ENCODE assay signal across 21 cellular contexts in the genomic region with DNA sequence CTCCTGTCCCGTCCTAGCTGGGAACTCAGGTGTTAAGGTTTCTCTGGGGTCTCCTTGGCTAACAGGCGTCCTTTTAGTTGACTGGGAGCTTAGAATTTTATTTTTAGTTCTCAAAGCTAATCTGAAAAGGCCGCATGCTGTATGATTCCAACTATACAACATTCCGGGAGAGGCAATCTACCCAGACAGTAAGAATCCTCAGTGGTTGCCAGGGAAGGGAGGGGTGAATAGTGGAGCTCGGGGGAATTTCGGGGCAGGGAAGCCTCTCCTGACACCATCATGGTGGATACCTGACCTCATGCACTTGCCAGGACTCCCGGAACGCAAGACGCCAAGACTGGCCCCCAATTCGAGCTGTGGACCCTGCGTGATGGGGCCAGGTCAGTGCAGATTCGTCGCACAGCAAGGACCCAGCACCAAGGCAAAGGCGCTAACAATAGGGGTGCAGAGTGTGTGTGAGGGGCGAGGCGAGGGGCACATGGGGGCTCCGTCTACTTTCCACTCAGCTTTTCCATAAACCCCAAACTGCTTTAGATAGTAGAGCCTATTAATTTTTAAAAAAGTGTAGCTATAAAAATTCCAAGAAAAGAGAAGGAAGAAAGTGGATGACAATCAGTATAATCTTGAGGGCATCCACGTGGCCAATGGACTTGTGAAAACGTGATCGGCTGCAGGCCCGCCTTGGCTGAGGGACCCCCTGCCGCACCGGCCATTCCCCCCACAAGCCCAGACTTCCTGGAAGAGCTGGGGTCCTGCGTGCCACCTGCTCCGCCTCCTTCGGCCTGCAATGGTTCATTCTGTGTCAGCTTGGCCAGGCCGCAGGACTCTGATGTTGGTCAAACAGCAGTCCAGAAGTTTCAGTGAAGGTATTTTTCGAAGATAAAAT. TPM values are rescaled to one million over a fixed set of nuclear protein-coding genes. Genes with fewer than 3 reads are reported as not detected.
A peak's percentile ranks its signal among the peaks of the same experiment; 100 is the strongest.
DNase-seq lines count a peak whose midpoint lies in the region; ATAC-seq and FAIRE-seq lines count a peak whose summit lies in the region.
"Had no signal": no experiment of that assay in that cellular context is flagged by ENCODE, and none has a peak within 500 bp of the region (broad histone marks: within the 10 kb centered on the region; RNA-seq: fewer than 3 reads in every experiment).

No MANE protein-coding gene starts in this region.

- intact Hi-C loops in left ventricle myocardium superior (cut with micrococcal nuclease): no loop called here

- POLR2A ChIA-PET in activated CD4-positive, alpha-beta memory T cell treated with anti-CD3 and anti-CD28 coated beads, Interleukin-2, amount 10 ng/mL, durations not matched to agents 7 days and 5 days (lab: Charles Lee): interaction anchor here (0.9 to 1.7 kb wide), 3 partner anchors 27 to 78 kb away, joined by 3 to 7 read pairs (median 4); no protein-coding TSS in a partner anchor

- no peak for DNase-seq in activated naive CD4-positive, alpha-beta T cell treated with anti-CD3 and anti-CD28 coated beads, Interleukin-2, amount 10 ng/mL, durations not matched to agents 7 days and 5 days
- no peak for DNase-seq in activated naive CD4-positive, alpha-beta T cell (lab: John Stamatoyannopoulos, UW)
- peak; percentile 12 for DNase-seq in activated CD4-positive, alpha-beta memory T cell treated with anti-CD3 and anti-CD28 coated beads, Interleukin-2, amount 10 ng/mL, durations not matched to agents 7 days and 5 days
- DNase-seq in left ventricle myocardium superior (peak; percentile 25), frontal cortex (ENCODE audit: low spot score in 2 of 2) (no peak)
- DNase-seq in stimulated activated effector memory CD8-positive, alpha-beta T cell treated with anti-CD3 and anti-CD28 coated beads, Interleukin-12 subunit alpha, Interleukin-12 subunit beta, amount 100 ng/mL, for 72 hours (ENCODE audit: low spot score in 2 of 2): peak in 1 of 2 donors; percentile 48
- DNase-seq: amygdala; effector memory CD4-positive, alpha-beta T cell; kidney; mesendoderm; NCI-H1048; NCI-H2081 treated with DMSO at 0.1 percent for 48 hours; NCI-H510A treated with DMSO at 0.1 percent for 48 hours; stimulated activated CD4-positive, alpha-beta T cell treated with anti-CD3 and anti-CD28 coated beads, Interleukin-15, amount 100 ng/mL, for 24 hours; T-helper 1 cell; tibial artery had no signal

- no peak overlapping the region for H3K4me3 Mint-ChIP-seq in activated naive CD4-positive, alpha-beta T cell treated with anti-CD3 and anti-CD28 coated beads, Interleukin-2, amount 10 ng/mL, durations not matched to agents 7 days and 5 days
- H3K4me3 Mint-ChIP-seq in activated CD4-positive, alpha-beta memory T cell treated with anti-CD3 and anti-CD28 coated beads, Interleukin-2, amount 10 ng/mL, durations not matched to agents 7 days and 5 days: no peak overlapping the region
- peak overlapping the region; percentile 76 for H3K4me3 Mint-ChIP-seq in stimulated activated effector memory CD8-positive, alpha-beta T cell treated with anti-CD3 and anti-CD28 coated beads, Interleukin-12 subunit alpha, Interleukin-12 subunit beta, amount 100 ng/mL, for 72 hours
- H3K4me3 Mint-ChIP-seq: stimulated activated memory B cell treated with anti-CD40 and anti-IgM and Interleukin-4, amounts not matched to agents 10 μg/mL and 1 μg/mL and 100 μg/mL, for 72 hours had no signal

- no peak for FAIRE-seq in frontal cortex (lab: Jason Lieb, UNC)
- FAIRE-seq: kidney had no signal

- CTCF ChIA-PET in activated naive CD4-positive, alpha-beta T cell treated with anti-CD3 and anti-CD28 coated beads, Interleukin-2, amount 10 ng/mL, durations not matched to agents 7 days and 5 days (lab: Charles Lee): no interaction called here
- CTCF ChIA-PET in activated CD4-positive, alpha-beta memory T cell treated with anti-CD3 and anti-CD28 coated beads, Interleukin-2, amount 10 ng/mL, durations not matched to agents 7 days and 5 days (lab: Charles Lee): no interaction called here

- H3K9me3 Mint-ChIP-seq in activated naive CD4-positive, alpha-beta T cell treated with anti-CD3 and anti-CD28 coated beads, Interleukin-2, amount 10 ng/mL, durations not matched to agents 7 days and 5 days: no peaks in the 10 kb centered on the region
- H3K9me3 Mint-ChIP-seq in activated CD4-positive, alpha-beta memory T cell treated with anti-CD3 and anti-CD28 coated beads, Interleukin-2, amount 10 ng/mL, durations not matched to agents 7 days and 5 days: no peaks in the 10 kb centered on the region
- H3K9me3 Mint-ChIP-seq in stimulated activated effector memory CD8-positive, alpha-beta T cell treated with anti-CD3 and anti-CD28 coated beads, Interleukin-12 subunit alpha, Interleukin-12 subunit beta, amount 100 ng/mL, for 72 hours: no peaks in the 10 kb centered on the region
- H3K9me3 Mint-ChIP-seq: stimulated activated memory B cell treated with anti-CD40 and anti-IgM and Interleukin-4, amounts not matched to agents 10 μg/mL and 1 μg/mL and 100 μg/mL, for 72 hours had no signal

- no peaks in the 10 kb centered on the region for H3K36me3 Mint-ChIP-seq in activated naive CD4-positive, alpha-beta T cell treated with anti-CD3 and anti-CD28 coated beads, Interleukin-2, amount 10 ng/mL, durations not matched to agents 7 days and 5 days
- peaks cover 4% of the 10 kb centered on the region for H3K36me3 Mint-ChIP-seq in activated CD4-positive, alpha-beta memory T cell treated with anti-CD3 and anti-CD28 coated beads, Interleukin-2, amount 10 ng/mL, durations not matched to agents 7 days and 5 days (ENCODE audit: low read depth)
- H3K36me3 Mint-ChIP-seq in stimulated activated effector memory CD8-positive, alpha-beta T cell treated with anti-CD3 and anti-CD28 coated beads, Interleukin-12 subunit alpha, Interleukin-12 subunit beta, amount 100 ng/mL, for 72 hours: peaks cover 34% of the 10 kb centered on the region
- H3K36me3 Mint-ChIP-seq: stimulated activated memory B cell treated with anti-CD40 and anti-IgM and Interleukin-4, amounts not matched to agents 10 μg/mL and 1 μg/mL and 100 μg/mL, for 72 hours had no signal

- peaks cover 76% of the 10 kb centered on the region for H3K27me3 Mint-ChIP-seq in activated naive CD4-positive, alpha-beta T cell treated with anti-CD3 and anti-CD28 coated beads, Interleukin-2, amount 10 ng/mL, durations not matched to agents 7 days and 5 days
- H3K27me3 Mint-ChIP-seq in activated CD4-positive, alpha-beta memory T cell treated with anti-CD3 and anti-CD28 coated beads, Interleukin-2, amount 10 ng/mL, durations not matched to agents 7 days and 5 days: peaks cover 56% of the 10 kb centered on the region
- H3K27me3 Mint-ChIP-seq: stimulated activated memory B cell treated with anti-CD40 and anti-IgM and Interleukin-4, amounts not matched to agents 10 μg/mL and 1 μg/mL and 100 μg/mL, for 72 hours had no signal

- peak overlapping the region; percentile 19 for H3K27ac Mint-ChIP-seq in activated naive CD4-positive, alpha-beta T cell treated with anti-CD3 and anti-CD28 coated beads, Interleukin-2, amount 10 ng/mL, durations not matched to agents 7 days and 5 days
- H3K27ac Mint-ChIP-seq in activated CD4-positive, alpha-beta memory T cell treated with anti-CD3 and anti-CD28 coated beads, Interleukin-2, amount 10 ng/mL, durations not matched to agents 7 days and 5 days: no peak overlapping the region
- H3K27ac Mint-ChIP-seq in stimulated activated effector memory CD8-positive, alpha-beta T cell treated with anti-CD3 and anti-CD28 coated beads, Interleukin-12 subunit alpha, Interleukin-12 subunit beta, amount 100 ng/mL, for 72 hours: no peak overlapping the region

- ATAC-seq in left ventricle myocardium superior: peak; percentile 63
- no peak for ATAC-seq in stimulated activated effector memory CD8-positive, alpha-beta T cell treated with anti-CD3 and anti-CD28 coated beads, Interleukin-12 subunit alpha, Interleukin-12 subunit beta, amount 100 ng/mL, for 72 hours
- ATAC-seq in GM19023 (IDR thresholded peaks at IDR 0.05; ENCODE audit: unreplicated experiment): no peak
- no peak for ATAC-seq in HG03025 (IDR thresholded peaks at IDR 0.05; ENCODE audit: low FRiP score, unreplicated experiment)
- ATAC-seq: stimulated activated memory B cell treated with anti-CD40 and anti-IgM and Interleukin-4, amounts not matched to agents 10 μg/mL and 1 μg/mL and 100 μg/mL, for 72 hours had no signal

- H3K4me1 Mint-ChIP-seq in activated naive CD4-positive, alpha-beta T cell treated with anti-CD3 and anti-CD28 coated beads, Interleukin-2, amount 10 ng/mL, durations not matched to agents 7 days and 5 days: peaks cover 30% of the 10 kb centered on the region
- H3K4me1 Mint-ChIP-seq in activated CD4-positive, alpha-beta memory T cell treated with anti-CD3 and anti-CD28 coated beads, Interleukin-2, amount 10 ng/mL, durations not matched to agents 7 days and 5 days: peaks cover 32% of the 10 kb centered on the region
- peaks cover 39% of the 10 kb centered on the region for H3K4me1 Mint-ChIP-seq in stimulated activated effector memory CD8-positive, alpha-beta T cell treated with anti-CD3 and anti-CD28 coated beads, Interleukin-12 subunit alpha, Interleukin-12 subunit beta, amount 100 ng/mL, for 72 hours

RNA-seq across cellular contexts. Expression of a gene that starts 17.3 kb away (rescaled TPM):
- 10 to 100 TPM; 17.2 to 17.9 TPM for total RNA-seq in activated CD4-positive, alpha-beta memory T cell treated with anti-CD3 and anti-CD28 coated beads, Interleukin-2, amount 10 ng/mL, durations not matched to agents 7 days and 5 days
- total RNA-seq in left ventricle myocardium superior (1.4 TPM), frontal cortex (0.41 TPM)
- total RNA-seq: fibroblast of lung, pulmonary artery endothelial cell had no signal

RNA-seq across cellular contexts. Expression of a gene that starts 28.1 kb away (rescaled TPM):
- total RNA-seq in activated CD4-positive, alpha-beta memory T cell treated with anti-CD3 and anti-CD28 coated beads, Interleukin-2, amount 10 ng/mL, durations not matched to agents 7 days and 5 days: under 1 TPM in 1 of 2 experiments, not detected in 1; 0.13 TPM
- not detected for total RNA-seq in left ventricle myocardium superior
- total RNA-seq in frontal cortex: 2.4 TPM
- total RNA-seq: fibroblast of lung, pulmonary artery endothelial cell had no signal

RNA-seq across cellular contexts. Expression of a gene that starts 32.4 kb away (rescaled TPM):
- under 1 TPM; 0.38 to 0.43 TPM for total RNA-seq in activated CD4-positive, alpha-beta memory T cell treated with anti-CD3 and anti-CD28 coated beads, Interleukin-2, amount 10 ng/mL, durations not matched to agents 7 days and 5 days
- total RNA-seq in left ventricle myocardium superior (0.52 TPM), frontal cortex (1.6 TPM)
- total RNA-seq: fibroblast of lung, pulmonary artery endothelial cell had no signal

Comparison
In these comparisons a context has a peak if more than half of its experiments do, and no peak if none do; other contexts are left out.
1. DNase-seq: peak in activated CD4-positive, alpha-beta memory T cell treated with anti-CD3 and anti-CD28 coated beads, Interleukin-2, amount 10 ng/mL, durations not matched to agents 7 days and 5 days (single experiment) and left ventricle myocardium superior (single experiment); none in activated naive CD4-positive, alpha-beta T cell treated with anti-CD3 and anti-CD28 coated beads, Interleukin-2, amount 10 ng/mL, durations not matched to agents 7 days and 5 days (single experiment), activated naive CD4-positive, alpha-beta T cell (0 of 4) and frontal cortex (0 of 2).